In the genomic region with DNA sequence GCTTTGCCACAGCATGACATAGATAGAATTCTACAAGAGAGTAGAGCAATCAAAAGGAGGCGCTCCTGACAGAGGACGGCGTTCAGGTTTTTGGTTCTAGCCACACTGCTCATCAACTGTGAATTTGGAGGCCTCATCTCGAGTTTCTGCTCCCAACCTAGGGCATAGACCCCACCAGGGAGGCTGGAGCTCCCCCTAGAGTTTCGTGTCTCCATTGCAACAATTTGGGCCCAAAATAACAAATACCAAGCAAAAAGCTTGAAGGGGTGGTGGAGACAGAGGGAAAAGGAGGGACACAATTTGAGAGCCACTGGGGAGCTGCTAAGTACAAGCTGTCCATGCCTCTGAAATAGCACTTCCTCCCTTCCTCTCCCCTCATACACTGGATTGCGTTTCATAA, we compare ENCODE assay signal across 8 cellular contexts.
DNase-seq lines count a peak whose midpoint lies in the region; ATAC-seq and TF ChIP-seq lines count a peak whose summit lies in the region.

No MANE protein-coding gene starts in this region.

- no peaks in the 10 kb centered on the region for H3K27me3 ChIP-seq in prostate gland (replicated peaks; ENCODE audit: insufficient read depth)

- DNase-seq in GM04504 (ENCODE audit: low read depth) (peak; percentile 8), HuH-7 (ENCODE audit: low spot score) (peak; percentile 54), iPS DF 4.7 (ENCODE audit: extremely low read depth, low spot score) (peak; percentile 28), prostate gland (ENCODE audit: low spot score) (no peak), T-helper 9 cell (no peak)

- whole genome bisulfite sequencing in prostate gland = 70% methylated on average over 6 of the region's 6 CpGs

- H3K27ac ChIP-seq in prostate gland = no peak overlapping the region

- TF ChIP-seq CTCF in prostate gland (IDR thresholded peaks at IDR 0.05) = no peak

- no peaks in the 10 kb centered on the region for H3K4me1 ChIP-seq in prostate gland (replicated peaks)

- no peak for TF ChIP-seq POLR2A in prostate gland (IDR thresholded peaks at IDR 0.05)

- H3K4me3 ChIP-seq in prostate gland = no peak overlapping the region

- intact Hi-C loops in prostate gland (cut with DNase I) = loop anchor here (5.0 kb wide), 1 partner anchor 582 kb away; no protein-coding TSS in a partner anchor

- no peaks in the 10 kb centered on the region for H3K36me3 ChIP-seq in prostate gland

- H3K9me3 ChIP-seq in prostate gland = no peaks in the 10 kb centered on the region

- ATAC-seq in GM21367 (IDR thresholded peaks at IDR 0.05; ENCODE audit: unreplicated experiment) (peak; percentile 89), SK-N-SH treated with all-trans-retinoic acid at 6 μM for 48 hours (peak; percentile 91), GM18520 (IDR thresholded peaks at IDR 0.05; ENCODE audit: unreplicated experiment) (no peak)

TF ChIP-seq in SK-N-SH treated with all-trans-retinoic acid at 6 μM for 48 hours, 23 proteins besides CTCF, POLR2A, EP300 and RAD21:
- TF ChIP-seq ZFP30 (CRISPR knock-in tag; IDR thresholded peaks at IDR 0.05) (no peak), ISL1 (CRISPR knock-in tag; IDR thresholded peaks at IDR 0.05) (no peak), GLIS3 (CRISPR knock-in tag; IDR thresholded peaks at IDR 0.05) (no peak), CSDC2 (CRISPR knock-in tag; IDR thresholded peaks at IDR 0.05) (no peak), PATZ1 (CRISPR knock-in tag; IDR thresholded peaks at IDR 0.05; ENCODE audit: borderline replicate concordance) (no peak)

Comparison
In these comparisons a context has a peak if more than half of its experiments do, and no peak if none do; other contexts are left out.
1. DNase-seq: peak in GM04504 (single experiment), HuH-7 (single experiment) and iPS DF 4.7 (single experiment); none in prostate gland (single experiment) and T-helper 9 cell (single experiment).